1 cellular context compared by ENCODE assay signal in the genomic region with DNA sequence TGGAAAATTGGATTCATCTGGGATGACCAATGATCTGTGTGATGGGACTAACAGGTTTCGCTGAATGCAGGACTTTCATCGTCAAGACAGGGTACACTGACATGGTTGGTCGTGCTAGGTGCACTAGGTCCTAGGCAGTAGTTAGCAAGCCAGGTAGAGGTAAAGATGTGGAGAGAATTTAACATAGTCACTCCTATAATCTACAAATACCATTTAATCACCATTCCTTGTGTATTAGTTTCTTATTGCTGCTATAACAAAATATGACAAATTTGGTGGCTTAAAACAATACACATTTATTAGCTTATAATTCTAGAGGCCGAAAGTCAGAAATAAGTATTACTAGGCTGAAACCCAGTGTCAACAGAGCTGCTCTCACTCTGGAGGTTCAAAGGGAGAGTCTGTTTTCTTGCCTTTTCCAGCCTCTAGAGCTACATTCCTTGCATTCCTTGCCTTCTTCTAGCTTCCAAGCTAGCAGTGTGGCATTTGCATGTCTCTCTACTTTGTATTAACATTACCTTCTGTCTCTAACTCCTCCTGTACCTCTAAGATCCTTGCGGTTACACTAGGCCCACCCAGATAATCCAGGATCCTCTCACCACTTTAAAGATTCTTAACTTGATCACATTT.
TF ChIP-seq lines count a peak whose summit lies in the region.

No MANE protein-coding gene starts in this region.

TF ChIP-seq in GM23338, 12 proteins besides CTCF, POLR2A, EP300 and RAD21 (continued from another document):
- TF ChIP-seq ZNF462 (CRISPR knock-in tag; IDR thresholded peaks at IDR 0.05): peak; percentile 61
